In the genomic region with DNA sequence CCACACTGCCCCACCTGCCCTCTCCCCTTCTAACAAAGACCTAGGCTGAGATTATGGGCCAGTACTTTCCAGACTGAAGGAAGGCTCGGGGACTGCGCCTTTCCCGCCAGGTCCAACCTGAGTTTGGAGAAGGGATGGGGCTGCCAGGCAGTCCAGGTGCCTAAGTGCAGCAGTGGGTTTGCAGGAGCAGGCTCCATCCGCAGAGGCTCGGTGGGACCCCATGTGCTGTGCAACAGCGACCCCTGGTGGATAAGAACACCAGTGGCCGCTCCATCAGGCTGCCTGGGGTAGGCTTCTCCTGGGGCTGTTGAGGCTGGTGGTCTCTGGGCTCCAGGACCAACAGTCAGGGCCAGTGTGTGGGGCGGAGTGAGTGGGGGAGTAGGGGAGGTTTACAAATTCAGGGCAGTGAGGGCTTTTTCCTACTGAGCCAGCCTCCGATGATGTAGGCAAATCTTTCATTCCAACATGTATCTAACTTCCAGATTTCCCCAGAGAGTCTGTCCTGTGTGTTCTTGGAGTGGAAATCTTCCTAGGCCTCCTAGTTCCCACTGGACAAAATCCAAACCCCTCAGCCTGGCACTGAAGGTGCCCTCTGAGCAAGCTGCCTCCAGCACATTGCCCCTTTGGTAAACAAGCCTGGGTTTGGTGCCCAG, we compare ENCODE assay signal across 9 cellular contexts.
A peak's percentile ranks its signal among the peaks of the same experiment; 100 is the strongest.
DNase-seq lines count a peak whose midpoint lies in the region; ATAC-seq, FAIRE-seq and TF ChIP-seq lines count a peak whose summit lies in the region.
"Had no signal": no experiment of that assay in that cellular context is flagged by ENCODE, and none has a peak within 500 bp of the region (broad histone marks: within the 10 kb centered on the region; RNA-seq: fewer than 3 reads in every experiment).

No MANE protein-coding gene starts in this region.

- peak; percentile 49 to 68 (median 57) for DNase-seq in CD4-positive, alpha-beta memory T cell
- DNase-seq in GM19239 (ENCODE audit: insufficient read length, low spot score) (peak; percentile 68), NCI-H526 (lab: John Stamatoyannopoulos, UW) (peak; percentile 54 to 89), ecto neural progenitor cell (ENCODE audit: low spot score) (peak; percentile 90), medulla oblongata (ENCODE audit: extremely low spot score) (peak; percentile 85)
- DNase-seq in activated CD8-positive, alpha-beta T cell treated with anti-CD3 and anti-CD28 coated beads for 36 hours, result peak; percentile 82
- peak; percentile 36 to 49 for DNase-seq in stimulated activated CD8-positive, alpha-beta memory T cell treated with anti-CD3 and anti-CD28 coated beads, Interleukin-15, amount 100 ng/mL, for 48 hours (ENCODE audit: low read depth in 2 of 2)

- TF ChIP-seq CTCF in activated CD8-positive, alpha-beta T cell treated with anti-CD3 and anti-CD28 coated beads for 36 hours (IDR thresholded peaks at IDR 0.05), result peak; percentile 86

- POLR2A ChIA-PET in CD4-positive, alpha-beta memory T cell (lab: Charles Lee; ENCODE audit: partially characterized antibody), result no interaction called here
- POLR2A ChIA-PET in activated CD8-positive, alpha-beta T cell treated with anti-CD3 and anti-CD28 coated beads for 36 hours (lab: Charles Lee), result no interaction called here

- H3K27ac Mint-ChIP-seq in CD4-positive, alpha-beta memory T cell, result no peak overlapping the region
- no peak overlapping the region for H3K27ac Mint-ChIP-seq in activated CD8-positive, alpha-beta T cell treated with anti-CD3 and anti-CD28 coated beads for 36 hours

- no peaks in the 10 kb centered on the region for H3K36me3 Mint-ChIP-seq in CD4-positive, alpha-beta memory T cell
- no peaks in the 10 kb centered on the region for H3K36me3 Mint-ChIP-seq in activated CD8-positive, alpha-beta T cell treated with anti-CD3 and anti-CD28 coated beads for 36 hours (ENCODE audit: low read depth)

- no peaks in the 10 kb centered on the region for H3K9me3 ChIP-seq in CD4-positive, alpha-beta memory T cell (ENCODE audit: control insufficient read depth in 1 of 2, low read length in 2 of 2)

- no peaks in the 10 kb centered on the region for H3K4me1 ChIP-seq in CD4-positive, alpha-beta memory T cell (ENCODE audit: insufficient read depth, low read length)

- peaks cover 0 to 2% of the 10 kb centered on the region in 2 donors for H3K27me3 Mint-ChIP-seq in CD4-positive, alpha-beta memory T cell
- no peaks in the 10 kb centered on the region for H3K27me3 Mint-ChIP-seq in activated CD8-positive, alpha-beta T cell treated with anti-CD3 and anti-CD28 coated beads for 36 hours

- no peaks in the 10 kb centered on the region for H3K9me3 Mint-ChIP-seq in CD4-positive, alpha-beta memory T cell
- H3K9me3 Mint-ChIP-seq in activated CD8-positive, alpha-beta T cell treated with anti-CD3 and anti-CD28 coated beads for 36 hours, result no peaks in the 10 kb centered on the region

- no peaks in the 10 kb centered on the region for H3K4me1 Mint-ChIP-seq in CD4-positive, alpha-beta memory T cell
- H3K4me1 Mint-ChIP-seq in activated CD8-positive, alpha-beta T cell treated with anti-CD3 and anti-CD28 coated beads for 36 hours (ENCODE audit: low read depth), result no peaks in the 10 kb centered on the region

- CTCF ChIA-PET in CD4-positive, alpha-beta memory T cell (lab: Charles Lee; ENCODE audit: partially characterized antibody), result interaction anchor here (1.6 to 8.4 kb wide), 4 partner anchors 10 to 301 kb away, joined by 6 to 80 read pairs (median 26); no protein-coding TSS in a partner anchor
- CTCF ChIA-PET in activated CD8-positive, alpha-beta T cell treated with anti-CD3 and anti-CD28 coated beads for 36 hours (lab: Charles Lee), result interaction anchor here (0.6 to 6.2 kb wide), 10 partner anchors 12 to 300 kb away, joined by 3 to 93 read pairs (median 6); no protein-coding TSS in a partner anchor

- H3K27me3 ChIP-seq in CD4-positive, alpha-beta memory T cell (ENCODE audit: insufficient read depth, low read length), result no peaks in the 10 kb centered on the region

- ATAC-seq in HG03175 (IDR thresholded peaks at IDR 0.05; ENCODE audit: unreplicated experiment), result peak; percentile 93
- peak; percentile 96 for ATAC-seq in activated CD8-positive, alpha-beta T cell treated with anti-CD3 and anti-CD28 coated beads for 36 hours

- intact Hi-C loops in CD4-positive, alpha-beta memory T cell (cut with micrococcal nuclease), result loop anchor here (1.0 kb wide), 1 partner anchor 107 kb away; no protein-coding TSS in a partner anchor
- intact Hi-C loops in activated CD8-positive, alpha-beta T cell treated with anti-CD3 and anti-CD28 coated beads for 36 hours (cut with micrococcal nuclease), result loop anchor here (1.0 to 5.0 kb wide), 2 partner anchors 107 to 301 kb away; no protein-coding TSS in a partner anchor

- H3K27ac ChIP-seq in CD4-positive, alpha-beta memory T cell (ENCODE audit: low read depth, low read length), result no peak overlapping the region

- H3K36me3 ChIP-seq in CD4-positive, alpha-beta memory T cell (ENCODE audit: insufficient read depth, low read length), result no peaks in the 10 kb centered on the region

- no peak overlapping the region for H3K4me3 ChIP-seq in CD4-positive, alpha-beta memory T cell (ENCODE audit: low read length in 2 of 2)

- no peak overlapping the region for H3K4me3 Mint-ChIP-seq in CD4-positive, alpha-beta memory T cell
- no peak overlapping the region for H3K4me3 Mint-ChIP-seq in activated CD8-positive, alpha-beta T cell treated with anti-CD3 and anti-CD28 coated beads for 36 hours

- FAIRE-seq in GM19239 (lab: Jason Lieb, UNC), result peak; percentile 45
- FAIRE-seq: TTC549 had no signal
